Comparison of ENCODE assay signal across 13 cellular contexts in genomic region chr5:87302061-87302460, GRCh38.
DNase-seq lines count a peak whose midpoint lies in the region; ATAC-seq and TF ChIP-seq lines count a peak whose summit lies in the region.
"Had no signal": no experiment of that assay in that cellular context is flagged by ENCODE, and none has a peak within 500 bp of the region (broad histone marks: within the 10 kb centered on the region; RNA-seq: fewer than 3 reads in every experiment).

No MANE protein-coding gene starts in this region.

- CTCF ChIA-PET in RWPE1 (lab: Yijun Ruan, JAX): interaction anchor here (0.6 kb wide), 2 partner anchors 49 to 1754 kb away, joined by 3 to 5 read pairs; no protein-coding TSS in a partner anchor

- TF ChIP-seq CTCF in RWPE1 (conservative IDR thresholded peaks at IDR 0.05; ENCODE audit: low read depth): no peak

- ATAC-seq in GM21576 (IDR thresholded peaks at IDR 0.05; ENCODE audit: unreplicated experiment): no peak
- ATAC-seq: HCT116, K562 had no signal

- no peak overlapping the region for H3K4me3 ChIP-seq in skeletal muscle cell (ENCODE audit: low read depth, low read length)
- H3K4me3 ChIP-seq: K562, spleen had no signal

- POLR2A ChIA-PET in RWPE1 (lab: Yijun Ruan, JAX; ENCODE audit: low non-redundant PET): no interaction called here

- peak; percentile 19 for DNase-seq in GM04503 (ENCODE audit: low read depth)
- DNase-seq in RWPE1 (ENCODE audit: low spot score): peak; percentile 12
- peak; percentile 16 for DNase-seq in epithelial cell of prostate (ENCODE audit: low read depth, low spot score)
- DNase-seq in skeletal muscle cell (ENCODE audit: low read depth): peak; percentile 33
- no peak for DNase-seq in posterior cingulate gyrus
- DNase-seq in caudate nucleus (lab: John Stamatoyannopoulos, UW): no peak
- DNase-seq: activated gamma-delta T cell treated with Interleukin-2 at 50 U/mL for 16 hours, NCI-H1436 treated with DMSO at 0.1 percent for 48 hours, spleen had no signal

- no peak overlapping the region for H3K27ac ChIP-seq in RWPE1
- peak overlapping the region; percentile 55 for H3K27ac ChIP-seq in epithelial cell of prostate
- H3K27ac ChIP-seq in caudate nucleus (ENCODE audit: low read depth, low read length): no peak overlapping the region
- H3K27ac ChIP-seq: parathyroid adenoma, spleen had no signal

- intact Hi-C loops in posterior cingulate gyrus (cut with DNase I): no loop called here

Comparison
In these comparisons a context has a peak if more than half of its experiments do, and no peak if none do; other contexts are left out.
1. DNase-seq: peak in GM04503 (single experiment), RWPE1 (single experiment), epithelial cell of prostate (single experiment) and skeletal muscle cell (single experiment); none in posterior cingulate gyrus (0 of 10) and caudate nucleus (0 of 61).